In the genomic region with DNA sequence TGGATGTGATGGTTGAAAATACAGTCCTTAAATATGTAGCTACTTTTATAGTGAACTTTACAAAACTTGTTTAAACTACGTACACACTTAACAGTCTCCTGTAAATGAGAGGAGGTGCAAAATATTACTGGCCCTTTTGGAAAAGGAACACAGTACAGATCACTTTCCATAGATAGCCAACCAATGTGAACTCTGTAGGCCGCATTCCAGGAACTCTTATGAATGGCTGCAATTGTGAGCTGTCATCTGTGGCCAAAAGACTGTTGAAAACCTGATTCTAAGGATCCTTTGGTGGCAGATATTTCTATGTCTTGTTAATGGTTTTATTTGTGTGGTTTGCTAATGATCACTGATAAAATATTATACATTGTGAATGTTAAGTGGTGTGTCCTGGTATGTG, we compare ENCODE assay signal across 8 cellular contexts. TPM values are rescaled to one million over a fixed set of nuclear protein-coding genes. Genes with fewer than 3 reads are reported as not detected.
DNase-seq lines count a peak whose midpoint lies in the region; ATAC-seq and TF ChIP-seq lines count a peak whose summit lies in the region.

No MANE protein-coding gene starts in this region.

- no peak for TF ChIP-seq EP300 in stomach (IDR thresholded peaks at IDR 0.05)

- H3K27me3 ChIP-seq in heart right ventricle (no peaks in the 10 kb centered on the region), stomach (no peaks in the 10 kb centered on the region)

- peaks cover 0 to 32% (median 0%) of the 10 kb centered on the region in 9 donors for H3K36me3 ChIP-seq in heart right ventricle
- peaks cover 0 to 3% (median 0%) of the 10 kb centered on the region in 4 donors for H3K36me3 ChIP-seq in stomach

- H3K4me1 ChIP-seq in heart right ventricle = peaks cover 8 to 81% (median 67%) of the 10 kb centered on the region in 9 donors
- peaks cover 40 to 77% (median 59%) of the 10 kb centered on the region in 4 donors for H3K4me1 ChIP-seq in stomach

- ATAC-seq in heart right ventricle (peak in 4 of 8 donors; percentile 26 to 60 (median 42)), left cardiac atrium (no peak)
- no peak for ATAC-seq in activated T-helper 17 cell treated with anti-CD3 and anti-CD28 coated beads, Interleukin-2, amount 50 U/mL, for 72 hours (replicated peaks)

- H3K4me1 Mint-ChIP-seq in activated T-helper 17 cell treated with anti-CD3 and anti-CD28 coated beads, Interleukin-2, amount 50 U/mL, for 72 hours = peaks cover 50% of the 10 kb centered on the region

- WGBS in heart right ventricle, 2 donors = 1 to 11% methylated on average over 2 of the region's 2 CpGs
- WGBS in stomach, 5 donors = 15 to 24% (median 19%) methylated on average over 2 of the region's 2 CpGs

- no peak for TF ChIP-seq POLR2A in stomach (IDR thresholded peaks at IDR 0.05)

- H3K4me3 Mint-ChIP-seq in activated T-helper 17 cell treated with anti-CD3 and anti-CD28 coated beads, Interleukin-2, amount 50 U/mL, for 72 hours = peak overlapping the region; percentile 77

- peak overlapping the region; percentile 23 for H3K27ac Mint-ChIP-seq in activated T-helper 17 cell treated with anti-CD3 and anti-CD28 coated beads, Interleukin-2, amount 50 U/mL, for 72 hours

- H3K36me3 Mint-ChIP-seq in activated T-helper 17 cell treated with anti-CD3 and anti-CD28 coated beads, Interleukin-2, amount 50 U/mL, for 72 hours (ENCODE audit: low read depth) = peaks cover 70% of the 10 kb centered on the region

- H3K27ac ChIP-seq in heart right ventricle (peak overlapping the region in 4 of 10 donors; percentile 1 to 32 (median 15)), stomach (no peak overlapping the region)

- TF ChIP-seq CTCF in heart right ventricle (IDR thresholded peaks at IDR 0.05) = no peak
- TF ChIP-seq CTCF in stomach (IDR thresholded peaks at IDR 0.05) = no peak

- peak overlapping the region in 7 of 10 donors; percentile 19 to 92 (median 85) for H3K4me3 ChIP-seq in heart right ventricle
- H3K4me3 ChIP-seq in stomach = peak overlapping the region; percentile 13 to 98 (median 90)

- intact Hi-C loops in heart right ventricle (cut with DNase I) (loop anchor here in 9 of 10 donors (2.0 to 10.0 kb wide), 14 partner anchors 33 to 449 kb away; no protein-coding TSS in a partner anchor), left cardiac atrium (cut with DNase I) (no loop called here), stomach (cut with DNase I; ENCODE audit: low total_unique reads) (loop anchor here (10.0 kb wide), 1 partner anchor 81 kb away; no protein-coding TSS in a partner anchor)

- no peaks in the 10 kb centered on the region for H3K27me3 Mint-ChIP-seq in activated T-helper 17 cell treated with anti-CD3 and anti-CD28 coated beads, Interleukin-2, amount 50 U/mL, for 72 hours

- H3K9me3 ChIP-seq in heart right ventricle (no peaks in the 10 kb centered on the region), stomach (no peaks in the 10 kb centered on the region)

- no peaks in the 10 kb centered on the region for H3K9me3 Mint-ChIP-seq in activated T-helper 17 cell treated with anti-CD3 and anti-CD28 coated beads, Interleukin-2, amount 50 U/mL, for 72 hours

- DNase-seq in heart right ventricle = peak in 1 of 2 donors; percentile 44
- DNase-seq in left cardiac atrium = no peak
- DNase-seq in hippocampal formation (lab: John Stamatoyannopoulos, UW) = peak; percentile 6 to 74
- no peak for DNase-seq in stomach
- no peak for DNase-seq in DMS153 treated with DMSO at 0.1 percent for 48 hours (lab: John Stamatoyannopoulos, UW; ENCODE audit: unreplicated experiment)
- DNase-seq in NCI-H2107 (lab: John Stamatoyannopoulos, UW) = no peak
- DNase-seq in ureter (ENCODE audit: low spot score) = no peak

RNA-seq across cellular contexts. Expression of a gene that starts 6.2 kb away (rescaled TPM):
- total RNA-seq in heart right ventricle (10 to 100 TPM; 17.2 to 73.1 (median 38.9) TPM), left cardiac atrium (10 to 100 TPM; 24.0 to 34.9 TPM), stomach (10 to 100 TPM; 12.9 to 32.2 (median 23.9) TPM), ureter (57.9 TPM)
- polyA plus RNA-seq in heart right ventricle (10 to 100 TPM; 11.8 to 15.1 TPM), stomach (10 to 100 TPM in 1 of 3 donors, 1 to 10 TPM in 2; 7.1 to 13.6 (median 7.7) TPM)
- 10 to 100 TPM; 13.9 to 14.6 TPM for total RNA-seq in activated T-helper 17 cell treated with anti-CD3 and anti-CD28 coated beads, Interleukin-2, amount 50 U/mL, for 72 hours

Comparison
In these comparisons a context has a peak if more than half of its experiments do, and no peak if none do; other contexts are left out.
1. intact Hi-C loops: an anchor here in heart right ventricle (2.0 to 10.0 kb wide) and stomach (10.0 kb wide); none called in left cardiac atrium.
2. DNase-seq: peak in hippocampal formation (2 of 2); none in left cardiac atrium (single experiment), stomach (single experiment), DMS153 treated with DMSO at 0.1 percent for 48 hours (single experiment), NCI-H2107 (single experiment) and ureter (single experiment).